ENCODE assay signal across 1 cellular context in the genomic region with DNA sequence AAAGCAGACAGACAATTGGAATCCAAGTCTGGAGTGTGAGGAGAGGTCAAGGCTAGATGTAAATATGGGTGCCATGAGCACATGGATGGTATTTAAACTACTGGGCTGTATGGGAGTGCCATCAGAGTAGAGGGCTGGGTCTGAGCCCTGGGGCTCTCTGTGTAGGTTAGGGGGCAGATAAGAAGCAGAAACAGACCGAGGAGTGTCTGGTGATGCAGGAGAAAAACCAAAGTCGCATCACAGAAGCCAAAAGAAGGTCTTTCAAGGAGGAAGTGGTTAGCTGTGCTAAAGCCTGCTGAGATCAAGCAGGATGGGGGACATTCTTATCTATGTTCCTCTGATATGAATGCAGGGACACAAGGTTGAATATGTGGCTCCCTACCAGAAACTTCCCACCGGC.
TF ChIP-seq lines count a peak whose summit lies in the region.

No MANE protein-coding gene starts in this region.

TF ChIP-seq in HCT116, 20 proteins besides CTCF, POLR2A, EP300 and RAD21:
- no peak for TF ChIP-seq JUND (IDR thresholded peaks at IDR 0.05)
- no peak for TF ChIP-seq EZH2phosphoT487 (IDR thresholded peaks at IDR 0.05; ENCODE audit: borderline replicate concordance)
- TF ChIP-seq CEBPB (IDR thresholded peaks at IDR 0.05; ENCODE audit: low read depth), result no peak
- TF ChIP-seq ZFX (IDR thresholded peaks at IDR 0.05), result no peak
- no peak for TF ChIP-seq SP1 (IDR thresholded peaks at IDR 0.05; ENCODE audit: low read depth)
- no peak for TF ChIP-seq CBX3 (IDR thresholded peaks at IDR 0.05; ENCODE audit: low read depth)
- no peak for TF ChIP-seq SIN3A (IDR thresholded peaks at IDR 0.05; ENCODE audit: low read depth)
- TF ChIP-seq, protein P1, sequence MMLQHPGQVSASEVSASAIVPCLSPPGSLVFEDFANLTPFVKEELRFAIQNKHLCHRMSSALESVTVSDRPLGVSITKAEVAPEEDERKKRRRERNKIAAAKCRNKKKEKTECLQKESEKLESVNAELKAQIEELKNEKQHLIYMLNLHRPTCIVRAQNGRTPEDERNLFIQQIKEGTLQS (IDR thresholded peaks at IDR 0.05), result no peak
- no peak for TF ChIP-seq SRF (IDR thresholded peaks at IDR 0.05; ENCODE audit: low read depth)
- no peak for TF ChIP-seq ZNF274 (IDR thresholded peaks at IDR 0.05; ENCODE audit: low read depth, low read length)
- no peak for TF ChIP-seq EGR1 (IDR thresholded peaks at IDR 0.05; ENCODE audit: low read depth)
- TF ChIP-seq, protein P2, sequence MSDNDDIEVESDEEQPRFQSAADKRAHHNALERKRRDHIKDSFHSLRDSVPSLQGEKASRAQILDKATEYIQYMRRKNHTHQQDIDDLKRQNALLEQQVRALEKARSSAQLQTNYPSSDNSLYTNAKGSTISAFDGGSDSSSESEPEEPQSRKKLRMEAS (IDR thresholded peaks at IDR 0.05), result no peak
- TF ChIP-seq YY1 (IDR thresholded peaks at IDR 0.05; ENCODE audit: extremely low read depth, insufficient replicate concordance, low read depth, low read length), result no peak
- TF ChIP-seq TCF7L2 (IDR thresholded peaks at IDR 0.05; ENCODE audit: borderline replicate concordance, extremely low read depth, insufficient read depth, insufficient read length), result no peak
